ENCODE assay signal across 8 cellular contexts in genomic region chr1:27726173-27726793, GRCh38. TPM values are rescaled to one million over a fixed set of nuclear protein-coding genes. Genes with fewer than 3 reads are reported as not detected.
DNase-seq lines count a peak whose midpoint lies in the region; ATAC-seq, FAIRE-seq and TF ChIP-seq lines count a peak whose summit lies in the region.

No MANE protein-coding gene starts in this region.

- H3K4me1 ChIP-seq in BE2C (no peaks in the 10 kb centered on the region), left ventricle myocardium inferior (peaks cover 25% of the 10 kb centered on the region), prostate gland (replicated peaks) (no peaks in the 10 kb centered on the region)

- no peaks in the 10 kb centered on the region for H3K9me3 ChIP-seq in BE2C
- H3K9me3 ChIP-seq in left ventricle myocardium inferior (replicated peaks): no peaks in the 10 kb centered on the region
- no peaks in the 10 kb centered on the region for H3K9me3 ChIP-seq in prostate gland

- H3K27me3 ChIP-seq in BE2C (no peaks in the 10 kb centered on the region), left ventricle myocardium inferior (ENCODE audit: low read depth) (no peaks in the 10 kb centered on the region), prostate gland (replicated peaks; ENCODE audit: insufficient read depth) (no peaks in the 10 kb centered on the region)

- peak; percentile 4 for TF ChIP-seq POLR2A in prostate gland (IDR thresholded peaks at IDR 0.05)

- ATAC-seq in GM18909 (IDR thresholded peaks at IDR 0.05; ENCODE audit: poor library complexity, unreplicated experiment) (peak; percentile 38), HG03135 (IDR thresholded peaks at IDR 0.05; ENCODE audit: unreplicated experiment) (peak; percentile 27), GM18870 (IDR thresholded peaks at IDR 0.05; ENCODE audit: unreplicated experiment) (no peak)

- 1% methylated on average over 43 of the region's 46 CpGs for WGBS in prostate gland

- FAIRE-seq in RCC 7860 (lab: Jason Lieb, UNC): no peak

- DNase-seq in BE2C (peak; percentile 65), RCC 7860 (ENCODE audit: low spot score) (peak; percentile 37), amygdala (lab: John Stamatoyannopoulos, UW) (peak in 44 of 56 donors; percentile 2 to 80 (median 51)), left ventricle myocardium inferior (peak; percentile 53), prostate gland (ENCODE audit: low spot score) (peak; percentile 27)

- H3K4me3 ChIP-seq in BE2C (ENCODE audit: low read depth, low read length) (peak overlapping the region; percentile 72), left ventricle myocardium inferior (peak overlapping the region; percentile 83), prostate gland (peak overlapping the region; percentile 96 to 98)

- intact Hi-C loops in left ventricle myocardium inferior (cut with micrococcal nuclease) (no loop called here), prostate gland (cut with DNase I) (loop anchor here (5.0 kb wide), 1 partner anchor 46 kb away; the partner anchor contains the start of gene STX12)

- TF ChIP-seq CTCF in BE2C (IDR thresholded peaks at IDR 0.05; ENCODE audit: low read depth, low read length): no peak
- TF ChIP-seq CTCF in left ventricle myocardium inferior (IDR thresholded peaks at IDR 0.05; ENCODE audit: borderline replicate concordance): no peak
- TF ChIP-seq CTCF in prostate gland (IDR thresholded peaks at IDR 0.05): no peak

- H3K36me3 ChIP-seq in BE2C (no peaks in the 10 kb centered on the region), left ventricle myocardium inferior (peaks cover 23% of the 10 kb centered on the region), prostate gland (no peaks in the 10 kb centered on the region)

- H3K27ac ChIP-seq in left ventricle myocardium inferior (replicated peaks) (peak overlapping the region; percentile 94), prostate gland (peak overlapping the region; percentile 90 to 93)

RNA-seq across cellular contexts. Expression of gene FAM76A, which starts 0.5 kb away (rescaled TPM):
- polyA plus RNA-seq in BE2C (2012; ENCODE audit: insufficient read depth, insufficient read length, low read depth): 4.5 TPM
- total RNA-seq in left ventricle myocardium inferior: 9.9 TPM
- total RNA-seq in prostate gland: 10 to 100 TPM in 1 of 2 donors, 1 to 10 TPM in 1; 7.8 to 18.5 TPM

RNA-seq across cellular contexts. Expression of gene STX12, which starts 46.7 kb away (rescaled TPM):
- 17.7 TPM for polyA plus RNA-seq in BE2C (2012; ENCODE audit: insufficient read depth, insufficient read length, low read depth)
- total RNA-seq in left ventricle myocardium inferior (22.0 TPM), prostate gland (10 to 100 TPM; 53.1 to 64.9 TPM)

RNA-seq across cellular contexts. Expression of gene IFI6, which starts 54.3 kb away (rescaled TPM):
- polyA plus RNA-seq in BE2C (2012; ENCODE audit: insufficient read depth, insufficient read length, low read depth): 19.9 TPM
- 39.2 TPM for total RNA-seq in left ventricle myocardium inferior
- 100 to 1,000 TPM in 1 of 2 donors, 10 to 100 TPM in 1; 40.4 to 274 TPM for total RNA-seq in prostate gland
